In genomic region chr13:46008631-46009030, GRCh38 we compare ENCODE assay signal across 19 cellular contexts. TPM values are rescaled to one million over a fixed set of nuclear protein-coding genes. Genes with fewer than 3 reads are reported as not detected.
DNase-seq lines count a peak whose midpoint lies in the region; ATAC-seq, FAIRE-seq and TF ChIP-seq lines count a peak whose summit lies in the region.
"Had no signal": no experiment of that assay in that cellular context is flagged by ENCODE, and none has a peak within 500 bp of the region (broad histone marks: within the 10 kb centered on the region; RNA-seq: fewer than 3 reads in every experiment).

No MANE protein-coding gene starts in this region.

- intact Hi-C loops in PC-3 (cut with micrococcal nuclease), result no loop called here
- intact Hi-C loops in spleen (cut with DNase I; ENCODE audit: low total_unique reads), result no loop called here

- peaks cover 13% of the 10 kb centered on the region; the same call in 1 of the 2 replicates for H3K36me3 ChIP-seq in PC-3 (ENCODE audit: low read depth, low read length)
- H3K36me3 ChIP-seq in spleen, result peaks cover 0 to 94% (median 36%) of the 10 kb centered on the region in 6 donors

- ATAC-seq in central memory CD8-positive, alpha-beta T cell (replicated peaks; ENCODE audit: extremely low read depth, poor library complexity, severe bottlenecking), result no peak
- no peak for ATAC-seq in PC-3
- ATAC-seq: HepG2 had no signal

- CTCF ChIA-PET in PC-3 (lab: Charles Lee), result no interaction called here

- H3K4me1 Mint-ChIP-seq in central memory CD8-positive, alpha-beta T cell, result no peaks in the 10 kb centered on the region
- H3K4me1 Mint-ChIP-seq: CD8-positive, alpha-beta memory T cell; H9 had no signal

- WGBS in spleen, 5 donors, result 96 to 100% (median 98%) methylated on average over 2 of the region's 2 CpGs

- no peak overlapping the region for H2AFZ ChIP-seq in PC-3 (ENCODE audit: low read length)

- H3K36me3 Mint-ChIP-seq in central memory CD8-positive, alpha-beta T cell (ENCODE audit: insufficient read depth), result peaks cover 43% of the 10 kb centered on the region

- H3K79me2 ChIP-seq in PC-3 (ENCODE audit: low read length), result no peaks in the 10 kb centered on the region

- no TSS peak for BruUV-seq in PC-3 (replicated peaks; lab: Mats Ljungman, UMichigan)

- no peaks in the 10 kb centered on the region for H3F3A ChIP-seq in PC-3 (ENCODE audit: low read length, unreplicated experiment)

- no peaks in the 10 kb centered on the region for H3K27me3 Mint-ChIP-seq in central memory CD8-positive, alpha-beta T cell
- H3K27me3 Mint-ChIP-seq: CD4-positive, CD25-positive, alpha-beta regulatory T cell; CD8-positive, alpha-beta memory T cell; IgD-negative memory B cell had no signal

- TF ChIP-seq POLR2A in spleen (IDR thresholded peaks at IDR 0.05), result no peak

- no peaks in the 10 kb centered on the region for H3K9me2 ChIP-seq in PC-3 (replicated peaks; ENCODE audit: low read length)

- H3K4me3 ChIP-seq in PC-3 (ENCODE audit: low read length) (no peak overlapping the region), spleen (no peak overlapping the region)

- no peaks in the 10 kb centered on the region; the same call in 1 of the 2 replicates for H4K20me1 ChIP-seq in PC-3 (ENCODE audit: low read length)

- H3K9ac ChIP-seq in PC-3 (ENCODE audit: low read length), result no peak overlapping the region

- H3K4me2 ChIP-seq in PC-3 (ENCODE audit: low read length), result no peak overlapping the region

- no peaks in the 10 kb centered on the region for H3K9me3 Mint-ChIP-seq in central memory CD8-positive, alpha-beta T cell
- H3K9me3 Mint-ChIP-seq: CD4-positive, CD25-positive, alpha-beta regulatory T cell; CD8-positive, alpha-beta memory T cell; H9 had no signal

- peak; percentile 18 for FAIRE-seq in GM18507 (lab: Jason Lieb, UNC)
- FAIRE-seq: GM12892, GM19239, H1, HepG2 had no signal

- no peaks in the 10 kb centered on the region for H3K9me3 ChIP-seq in PC-3 (ENCODE audit: low read length)
- no peaks in the 10 kb centered on the region for H3K9me3 ChIP-seq in spleen
- H3K9me3 ChIP-seq: BE2C had no signal

- POLR2A ChIA-PET in PC-3 (lab: Charles Lee; ENCODE audit: unreplicated experiment), result no interaction called here

- H3K27me3 ChIP-seq in PC-3 (ENCODE audit: low read length) (no peaks in the 10 kb centered on the region), spleen (replicated peaks in 1 of 7) (no peaks in the 10 kb centered on the region)
- H3K27me3 ChIP-seq: BE2C had no signal

- H3K4me1 ChIP-seq in PC-3 (ENCODE audit: insufficient read depth, low read length), result peaks cover 11% of the 10 kb centered on the region
- no peaks in the 10 kb centered on the region for H3K4me1 ChIP-seq in spleen
- H3K4me1 ChIP-seq: BE2C had no signal

- no peak overlapping the region for H3K4me3 Mint-ChIP-seq in central memory CD8-positive, alpha-beta T cell
- H3K4me3 Mint-ChIP-seq: CD4-positive, CD25-positive, alpha-beta regulatory T cell; CD8-positive, alpha-beta memory T cell; H9; IgD-negative memory B cell had no signal

- TF ChIP-seq CTCF in PC-3 (conservative IDR thresholded peaks at IDR 0.05; ENCODE audit: low read depth, low read length) (no peak), spleen (IDR thresholded peaks at IDR 0.05 in 8 of 11, conservative IDR thresholded peaks at IDR 0.05 in 3 of 11) (no peak)

- DNase-seq in NCI-H345 (lab: John Stamatoyannopoulos, UW), result peak; percentile 31
- no peak for DNase-seq in NCI-H345 treated with DMSO at 0.1 percent for 48 hours (lab: John Stamatoyannopoulos, UW; ENCODE audit: unreplicated experiment)
- no peak for DNase-seq in GM18507 (ENCODE audit: extremely low spot score, insufficient read length, low read depth)
- no peak for DNase-seq in central memory CD8-positive, alpha-beta T cell (ENCODE audit: low spot score in 2 of 2)
- DNase-seq in PC-3, result no peak
- no peak for DNase-seq in spleen
- DNase-seq: ACHN; BE2C; C1 segment of cervical spinal cord; CD4-positive, CD25-positive, alpha-beta regulatory T cell; CD8-positive, alpha-beta memory T cell; COR-L47; H9; KG1 had no signal

- peak overlapping the region; percentile 5 for H3K27ac Mint-ChIP-seq in central memory CD8-positive, alpha-beta T cell (ENCODE audit: low read depth)
- H3K27ac Mint-ChIP-seq: H9, IgD-negative memory B cell had no signal

- no peak overlapping the region for H3K27ac ChIP-seq in PC-3 (ENCODE audit: low read length)
- no peak overlapping the region for H3K27ac ChIP-seq in spleen

RNA-seq across cellular contexts. Expression of gene ZC3H13, which starts 43.9 kb away (rescaled TPM):
- total RNA-seq in PC-3 (2014; rRNA removed) (9.5 and 14.0 TPM in 2 replicates), spleen (10 to 100 TPM; 30.0 to 61.2 (median 43.3) TPM)
- polyA plus RNA-seq in spleen, result 10 to 100 TPM in 1 of 3 donors, 1 to 10 TPM in 2; 7.9 to 10.8 (median 8.7) TPM
